ENCODE assay signal across 15 cellular contexts in genomic region chr19:50417850-50418185, GRCh38. TPM values are rescaled to one million over a fixed set of nuclear protein-coding genes. Genes with fewer than 3 reads are reported as not detected.
DNase-seq lines count a peak whose midpoint lies in the region; ATAC-seq, FAIRE-seq and TF ChIP-seq lines count a peak whose summit lies in the region.
"Had no signal": no experiment of that assay in that cellular context is flagged by ENCODE, and none has a peak within 500 bp of the region (broad histone marks: within the 10 kb centered on the region; RNA-seq: fewer than 3 reads in every experiment).

No MANE protein-coding gene starts in this region.

- H3K9me3 Mint-ChIP-seq in stimulated activated naive B cell treated with anti-CD40 and anti-IgM and Interleukin-4, amounts not matched to agents 10 μg/mL and 1 μg/mL and 100 μg/mL, for 72 hours = peaks cover 0 to 1% of the 10 kb centered on the region in 2 donors
- peaks cover 4% of the 10 kb centered on the region for H3K9me3 Mint-ChIP-seq in nephron progenitor cell
- no peaks in the 10 kb centered on the region for H3K9me3 Mint-ChIP-seq in activated naive CD8-positive, alpha-beta T cell treated with anti-CD3 and anti-CD28 coated beads for 36 hours

- WGBS in GM12878 (ENCODE audit: insufficient coverage, insufficient replicate concordance, low lambda C conversion rate, missing lambda C conversion rate) = 45% methylated on average over 10 of the region's 10 CpGs

- TF ChIP-seq CTCF in GM06990 (IDR thresholded peaks at IDR 0.05; ENCODE audit: insufficient read depth, low read length, poor library complexity, severe bottlenecking) (no peak), GM12878 (IDR thresholded peaks at IDR 0.05 in 2 of 3, conservative IDR thresholded peaks at IDR 0.05 in 1 of 3; ENCODE audit: control insufficient read depth in 2 of 3, extremely low read depth in 1 of 3, insufficient read depth in 1 of 3, low read depth in 3 of 3, low read length in 3 of 3) (no peak), nephron progenitor cell (IDR thresholded peaks at IDR 0.05) (no peak)

- H3K27me3 ChIP-seq in GM06990 (replicated peaks; ENCODE audit: control insufficient read depth, insufficient read depth, low read length) = no peaks in the 10 kb centered on the region
- H3K27me3 ChIP-seq in GM12878 (replicated peaks in 1 of 2; ENCODE audit: control insufficient read depth in 2 of 2, insufficient read depth in 2 of 2, low read length in 1 of 2) = no peaks in the 10 kb centered on the region

- peaks cover 50 to 57% of the 10 kb centered on the region in 2 donors for H3K36me3 Mint-ChIP-seq in stimulated activated naive B cell treated with anti-CD40 and anti-IgM and Interleukin-4, amounts not matched to agents 10 μg/mL and 1 μg/mL and 100 μg/mL, for 72 hours
- H3K36me3 Mint-ChIP-seq in nephron progenitor cell (ENCODE audit: low read depth) = peaks cover 15% of the 10 kb centered on the region
- peaks cover 23% of the 10 kb centered on the region for H3K36me3 Mint-ChIP-seq in activated naive CD8-positive, alpha-beta T cell treated with anti-CD3 and anti-CD28 coated beads for 36 hours

- peak overlapping the region; percentile 60 for H3K9ac ChIP-seq in GM12878 (ENCODE audit: control insufficient read depth, insufficient read depth, low read length)

- SMC1A ChIA-PET in GM12878 (lab: Charles Lee; ENCODE audit: uncharacterized antibody, unreplicated experiment) = no interaction called here

- H3K4me2 ChIP-seq in GM12878 (ENCODE audit: control insufficient read depth, insufficient read depth) = peak overlapping the region; percentile 61
- H3K4me2 ChIP-seq: PC-9 had no signal

- peaks cover 33% of the 10 kb centered on the region for H3K79me2 ChIP-seq in GM12878 (ENCODE audit: control insufficient read depth, insufficient read depth, low read length)

- TF ChIP-seq EP300 in Ishikawa (IDR thresholded peaks at IDR 0.05; ENCODE audit: borderline replicate concordance) (no peak), GM12878 (IDR thresholded peaks at IDR 0.05; ENCODE audit: borderline replicate concordance in 1 of 2, control insufficient read depth in 1 of 2, low read depth in 2 of 2, low read length in 2 of 2) (no peak)

- no peak for FAIRE-seq in GM12878 (lab: Jason Lieb, UNC)
- FAIRE-seq: G401.6 had no signal

- no peak for TF ChIP-seq POLR2A in GM12878 (IDR thresholded peaks at IDR 0.05; ENCODE audit: low read depth, low read length)

- H3K4me3 ChIP-seq in GM06990 (replicated peaks; ENCODE audit: low read depth, low read length) (peak overlapping the region; percentile 27), GM12878 (peak overlapping the region; percentile 78; the same call in 1 of the 2 replicates)
- H3K4me3 ChIP-seq: PC-9 had no signal

- peaks cover 3% of the 10 kb centered on the region for H3K36me3 ChIP-seq in GM06990 (ENCODE audit: control insufficient read depth, insufficient read depth, low read length)
- peaks cover 0 to 5% of the 10 kb centered on the region in 2 experiments; a peak in 3 of 4 replicates for H3K36me3 ChIP-seq in GM12878 (ENCODE audit: control insufficient read depth in 2 of 2, insufficient read depth in 2 of 2, low read length in 1 of 2)

- TF ChIP-seq RAD21 in Ishikawa (IDR thresholded peaks at IDR 0.05; ENCODE audit: low read depth) (no peak), GM12878 (IDR thresholded peaks at IDR 0.05; ENCODE audit: insufficient read depth, low read depth, low read length) (no peak)

- CTCF ChIA-PET in GM12878 (lab: Yijun Ruan, JAX) = interaction anchor here (4.2 kb wide), 1 partner anchor 60 kb away, joined by 28 read pairs; no protein-coding TSS in a partner anchor

- DNase-seq in GM06990 (ENCODE audit: extremely low read depth, insufficient read length) (no peak), GM12878 (ENCODE audit: low read depth, low spot score) (no peak), hippocampal formation (lab: John Stamatoyannopoulos, UW) (no peak), nephron progenitor cell (no peak)
- DNase-seq in stimulated activated naive B cell treated with anti-CD40 and anti-IgM and Interleukin-4, amounts not matched to agents 10 μg/mL and 1 μg/mL and 100 μg/mL, for 72 hours = no peak
- DNase-seq in activated naive CD8-positive, alpha-beta T cell treated with anti-CD3 and anti-CD28 coated beads for 36 hours = no peak
- DNase-seq: DMS79 treated with DMSO at 0.1 percent for 48 hours, NCI-H1694 treated with DMSO at 0.1 percent for 48 hours, NCI-H2107, NCI-H510A treated with DMSO at 0.1 percent for 48 hours, NCI-H774, PC-9 had no signal

- H3K4me1 ChIP-seq in GM12878 (ENCODE audit: control insufficient read depth, insufficient read depth, low read length) = peaks cover 44% of the 10 kb centered on the region

- peak overlapping the region; percentile 97 for H3K27ac Mint-ChIP-seq in stimulated activated naive B cell treated with anti-CD40 and anti-IgM and Interleukin-4, amounts not matched to agents 10 μg/mL and 1 μg/mL and 100 μg/mL, for 72 hours
- H3K27ac Mint-ChIP-seq in nephron progenitor cell = no peak overlapping the region
- H3K27ac Mint-ChIP-seq in activated naive CD8-positive, alpha-beta T cell treated with anti-CD3 and anti-CD28 coated beads for 36 hours = no peak overlapping the region

- RAD21 ChIA-PET in GM12878 (lab: Charles Lee; ENCODE audit: unreplicated experiment) = interaction anchor here (0.6 to 2.7 kb wide), 5 partner anchors 12 to 89 kb away, joined by 3 to 6 read pairs (median 4); partner anchors contain the start of genes KCNC3 and NAPSA

- no peak overlapping the region for H2AFZ ChIP-seq in GM12878 (ENCODE audit: control insufficient read depth, low read depth, low read length)
- H2AFZ ChIP-seq: PC-9 had no signal

- peak overlapping the region; percentile 87 to 97 for H3K4me3 Mint-ChIP-seq in stimulated activated naive B cell treated with anti-CD40 and anti-IgM and Interleukin-4, amounts not matched to agents 10 μg/mL and 1 μg/mL and 100 μg/mL, for 72 hours
- no peak overlapping the region for H3K4me3 Mint-ChIP-seq in nephron progenitor cell
- H3K4me3 Mint-ChIP-seq in activated naive CD8-positive, alpha-beta T cell treated with anti-CD3 and anti-CD28 coated beads for 36 hours = no peak overlapping the region

- H3K27me3 Mint-ChIP-seq in stimulated activated naive B cell treated with anti-CD40 and anti-IgM and Interleukin-4, amounts not matched to agents 10 μg/mL and 1 μg/mL and 100 μg/mL, for 72 hours = no peaks in the 10 kb centered on the region
- H3K27me3 Mint-ChIP-seq in nephron progenitor cell (ENCODE audit: low read depth, poor library complexity) = peaks cover 47% of the 10 kb centered on the region
- H3K27me3 Mint-ChIP-seq in activated naive CD8-positive, alpha-beta T cell treated with anti-CD3 and anti-CD28 coated beads for 36 hours = peaks cover 38% of the 10 kb centered on the region

- intact Hi-C loops in GM12878 (cut with micrococcal nuclease; ENCODE audit: unreplicated experiment) = loop anchor here (2.0 kb wide), 3 partner anchors 15 to 49 kb away; partner anchors contain the start of gene MYBPC2

- POLR2A ChIA-PET in GM12878 (lab: Charles Lee) = interaction anchor here (0.6 to 4.8 kb wide), 6 partner anchors 11 to 1544 kb away, joined by 3 to 26 read pairs (median 4); no protein-coding TSS in a partner anchor

- ATAC-seq in GM12878 = no peak
- no peak for ATAC-seq in stimulated activated naive B cell treated with anti-CD40 and anti-IgM and Interleukin-4, amounts not matched to agents 10 μg/mL and 1 μg/mL and 100 μg/mL, for 72 hours (replicated peaks)

- H3K9me3 ChIP-seq in GM12878 (replicated peaks; ENCODE audit: control insufficient read depth, insufficient read depth, low read length) = no peaks in the 10 kb centered on the region

- peak overlapping the region; percentile 79 for H3K27ac ChIP-seq in GM12878 (ENCODE audit: control insufficient read depth, insufficient read depth)
- H3K27ac ChIP-seq: PC-9 had no signal

- no peaks in the 10 kb centered on the region for H4K20me1 ChIP-seq in GM12878 (ENCODE audit: control insufficient read depth, insufficient read depth)

- in situ Hi-C loops in GM12878 (cut with MboI) = no loop called here

- no TSS peak for BruUV-seq in GM12878 (replicated peaks; lab: Mats Ljungman, UMichigan)

- H3K4me1 Mint-ChIP-seq in stimulated activated naive B cell treated with anti-CD40 and anti-IgM and Interleukin-4, amounts not matched to agents 10 μg/mL and 1 μg/mL and 100 μg/mL, for 72 hours = peaks cover 48 to 74% of the 10 kb centered on the region in 2 donors
- H3K4me1 Mint-ChIP-seq in nephron progenitor cell = peaks cover 25% of the 10 kb centered on the region
- H3K4me1 Mint-ChIP-seq in activated naive CD8-positive, alpha-beta T cell treated with anti-CD3 and anti-CD28 coated beads for 36 hours = peaks cover 11% of the 10 kb centered on the region

RNA-seq across cellular contexts. Expression of gene SPIB, which starts 0.9 kb away (rescaled TPM):
- 116 and 119 TPM in 2 replicates for total RNA-seq in GM12878 (2013; cell fraction: nucleolus; rRNA removed)
- 106 and 123 TPM in 2 replicates for total RNA-seq in GM12878 (2014; rRNA removed)
- total RNA-seq in GM12878 (2014; rRNA removed; fragmentation: Illumina TruSeq; extraction: Trizol) = 28.3 and 30.4 TPM in 2 replicates
- total RNA-seq in GM12878 (2021) = 85.0 and 90.7 TPM in 2 replicates
- 21.0 TPM for polyA plus RNA-seq in GM12878 (2011; ENCODE audit: low read depth)
- 22.6 and 58.4 TPM in 2 replicates for polyA plus RNA-seq in GM12878 (2011; rRNA removed)
- polyA plus RNA-seq in GM12878 (2011; cell fraction: cytosol; rRNA removed) = 61.5 and 78.6 TPM in 2 replicates
- 96.6 and 113 TPM in 2 replicates for polyA plus RNA-seq in GM12878 (2011; cell fraction: nucleus; rRNA removed)
- polyA plus RNA-seq in GM12878 (2012) = 79.6 and 82.0 TPM in 2 replicates
- polyA plus RNA-seq in GM12878 (2014; fragmentation: Illumina TruSeq; extraction: Trizol) = 22.0 and 34.8 TPM in 2 replicates
- polyA plus RNA-seq in GM12878 (2014; fragmentation: Nextera tagmentation; extraction: Ambion mirVana) = 10 to 100 TPM in 1 of 2 experiments, 1 to 10 TPM in 1; 3.5 to 14.0 TPM
- 89.3 and 90.4 TPM in 2 replicates for polyA plus RNA-seq in GM12878 (2014; rRNA removed)
- polyA plus RNA-seq in GM12878 (2016; fragmentation: Nextera tagmentation; extraction: Ambion mirVana) = 10 to 100 TPM; 53.6 to 60.2 TPM
- 18.7 and 54.2 TPM in 2 replicates for polyA minus RNA-seq in GM12878 (2011; rRNA and poly(A)+ RNA removed)
- 27.6 and 31.1 TPM in 2 replicates for polyA minus RNA-seq in GM12878 (2011; cell fraction: cytosol; rRNA and poly(A)+ RNA removed)
- polyA minus RNA-seq in GM12878 (2011; cell fraction: nucleus; rRNA and poly(A)+ RNA removed) = 22.6 and 47.1 TPM in 2 replicates
- total RNA-seq in activated naive CD8-positive, alpha-beta T cell treated with anti-CD3 and anti-CD28 coated beads for 36 hours = 1 to 10 TPM; 1.6 TPM
- total RNA-seq: PC-9 had no signal

RNA-seq across cellular contexts. Expression of gene MYBPC2, which starts 14.9 kb away (rescaled TPM):
- total RNA-seq in GM12878 (2013; cell fraction: nucleolus; rRNA removed) = 0.42 and 0.54 TPM in 2 replicates
- 0.49 and 0.51 TPM in 2 replicates for total RNA-seq in GM12878 (2014; rRNA removed)
- total RNA-seq in GM12878 (2014; rRNA removed; fragmentation: Illumina TruSeq; extraction: Trizol) = 0.37 and 0.67 TPM in 2 replicates
- 0.90 and 1.4 TPM in 2 replicates for total RNA-seq in GM12878 (2021)
- 0.70 TPM for polyA plus RNA-seq in GM12878 (2011; ENCODE audit: low read depth)
- polyA plus RNA-seq in GM12878 (2011; rRNA removed) = 0.06 and 0.15 TPM in 2 replicates
- 0.21 and 0.33 TPM in 2 replicates for polyA plus RNA-seq in GM12878 (2011; cell fraction: cytosol; rRNA removed)
- 0.56 and 0.58 TPM in 2 replicates for polyA plus RNA-seq in GM12878 (2011; cell fraction: nucleus; rRNA removed)
- 1.8 and 2.0 TPM in 2 replicates for polyA plus RNA-seq in GM12878 (2012)
- 0.56 and 0.73 TPM in 2 replicates for polyA plus RNA-seq in GM12878 (2014; fragmentation: Illumina TruSeq; extraction: Trizol)
- under 1 TPM; 0.09 to 0.10 TPM for polyA plus RNA-seq in GM12878 (2014; fragmentation: Nextera tagmentation; extraction: Ambion mirVana)
- 0.65 and 0.72 TPM in 2 replicates for polyA plus RNA-seq in GM12878 (2014; rRNA removed)
- 1 to 10 TPM; 1.9 to 2.6 TPM for polyA plus RNA-seq in GM12878 (2016; fragmentation: Nextera tagmentation; extraction: Ambion mirVana)
- 0.10 and 0.15 TPM in 2 replicates for polyA minus RNA-seq in GM12878 (2011; rRNA and poly(A)+ RNA removed)
- polyA minus RNA-seq in GM12878 (2011; cell fraction: cytosol; rRNA and poly(A)+ RNA removed) = not detected in 2 replicates
- polyA minus RNA-seq in GM12878 (2011; cell fraction: nucleus; rRNA and poly(A)+ RNA removed) = 0.12 TPM in 1 of 2 replicates, not detected in the other
- total RNA-seq in activated naive CD8-positive, alpha-beta T cell treated with anti-CD3 and anti-CD28 coated beads for 36 hours = under 1 TPM; 0.12 to 0.45 TPM
- total RNA-seq: PC-9 had no signal
- polyA plus RNA-seq: CD14-positive monocyte had no signal

RNA-seq across cellular contexts. Expression of gene POLD1, which starts 33.7 kb away (rescaled TPM):
- 45.1 and 55.2 TPM in 2 replicates for total RNA-seq in GM12878 (2013; cell fraction: nucleolus; rRNA removed)
- total RNA-seq in GM12878 (2014; rRNA removed) (121 and 141 TPM in 2 replicates), GM12878 (2014; rRNA removed; fragmentation: Illumina TruSeq; extraction: Trizol) (28.6 and 31.8 TPM in 2 replicates), GM12878 (2021) (146 and 165 TPM in 2 replicates)
- 15.5 TPM for polyA plus RNA-seq in GM12878 (2011; ENCODE audit: low read depth)
- polyA plus RNA-seq in GM12878 (2011; rRNA removed) (10.4 and 25.7 TPM in 2 replicates), GM12878 (2014; fragmentation: Illumina TruSeq; extraction: Trizol) (1.9 and 18.1 TPM in 2 replicates), GM12878 (2014; fragmentation: Nextera tagmentation; extraction: Ambion mirVana) (1 to 10 TPM in 1 of 2 experiments, under 1 TPM in 1; 0.76 to 6.5 TPM), GM12878 (2014; rRNA removed) (95.1 and 110 TPM in 2 replicates), GM12878 (2016; fragmentation: Nextera tagmentation; extraction: Ambion mirVana) (100 to 1,000 TPM; 111 to 118 TPM)
- polyA plus RNA-seq in GM12878 (2011; cell fraction: cytosol; rRNA removed) = 47.4 and 83.0 TPM in 2 replicates
- 231 and 322 TPM in 2 replicates for polyA plus RNA-seq in GM12878 (2011; cell fraction: nucleus; rRNA removed)
- 51.0 and 61.8 TPM in 2 replicates for polyA plus RNA-seq in GM12878 (2012)
- 34.5 and 105 TPM in 2 replicates for polyA minus RNA-seq in GM12878 (2011; rRNA and poly(A)+ RNA removed)
- polyA minus RNA-seq in GM12878 (2011; cell fraction: cytosol; rRNA and poly(A)+ RNA removed) = 65.4 and 72.3 TPM in 2 replicates
- polyA minus RNA-seq in GM12878 (2011; cell fraction: nucleus; rRNA and poly(A)+ RNA removed) = 50.1 and 97.2 TPM in 2 replicates
- total RNA-seq in activated naive CD8-positive, alpha-beta T cell treated with anti-CD3 and anti-CD28 coated beads for 36 hours = 100 to 1,000 TPM; 191 to 196 TPM

RNA-seq across cellular contexts. Expression of gene NR1H2, which starts 41.6 kb away (rescaled TPM):
- 40.9 and 43.5 TPM in 2 replicates for total RNA-seq in GM12878 (2013; cell fraction: nucleolus; rRNA removed)
- 44.8 and 45.2 TPM in 2 replicates for total RNA-seq in GM12878 (2014; rRNA removed)
- 15.6 and 17.2 TPM in 2 replicates for total RNA-seq in GM12878 (2014; rRNA removed; fragmentation: Illumina TruSeq; extraction: Trizol)
- total RNA-seq in GM12878 (2021) = 43.3 and 44.5 TPM in 2 replicates
- 12.3 TPM for polyA plus RNA-seq in GM12878 (2011; ENCODE audit: low read depth)
- 12.3 and 26.9 TPM in 2 replicates for polyA plus RNA-seq in GM12878 (2011; rRNA removed)
- 35.8 and 59.6 TPM in 2 replicates for polyA plus RNA-seq in GM12878 (2011; cell fraction: cytosol; rRNA removed)
- 90.2 and 96.1 TPM in 2 replicates for polyA plus RNA-seq in GM12878 (2011; cell fraction: nucleus; rRNA removed)
- 46.7 and 49.3 TPM in 2 replicates for polyA plus RNA-seq in GM12878 (2012)
- 1.8 and 16.2 TPM in 2 replicates for polyA plus RNA-seq in GM12878 (2014; fragmentation: Illumina TruSeq; extraction: Trizol)
- 1 to 10 TPM in 1 of 2 experiments, under 1 TPM in 1; 0.05 to 1.3 TPM for polyA plus RNA-seq in GM12878 (2014; fragmentation: Nextera tagmentation; extraction: Ambion mirVana)
- 52.4 and 53.3 TPM in 2 replicates for polyA plus RNA-seq in GM12878 (2014; rRNA removed)
- polyA plus RNA-seq in GM12878 (2016; fragmentation: Nextera tagmentation; extraction: Ambion mirVana) = 10 to 100 TPM; 45.7 to 54.2 TPM
- polyA minus RNA-seq in GM12878 (2011; rRNA and poly(A)+ RNA removed) = 19.2 and 26.2 TPM in 2 replicates
- polyA minus RNA-seq in GM12878 (2011; cell fraction: cytosol; rRNA and poly(A)+ RNA removed) = 13.5 and 15.4 TPM in 2 replicates
- polyA minus RNA-seq in GM12878 (2011; cell fraction: nucleus; rRNA and poly(A)+ RNA removed) = 17.4 and 27.1 TPM in 2 replicates
- 10 to 100 TPM; 49.6 TPM for total RNA-seq in activated naive CD8-positive, alpha-beta T cell treated with anti-CD3 and anti-CD28 coated beads for 36 hours

RNA-seq across cellular contexts. Expression of gene NAPSA, which starts 52.4 kb away (rescaled TPM):
- 19.2 and 19.9 TPM in 2 replicates for total RNA-seq in GM12878 (2013; cell fraction: nucleolus; rRNA removed)
- total RNA-seq in GM12878 (2014; rRNA removed) = 20.1 and 20.6 TPM in 2 replicates
- 12.3 and 14.5 TPM in 2 replicates for total RNA-seq in GM12878 (2014; rRNA removed; fragmentation: Illumina TruSeq; extraction: Trizol)
- total RNA-seq in GM12878 (2021) = 18.2 and 19.2 TPM in 2 replicates
- polyA plus RNA-seq in GM12878 (2011; ENCODE audit: low read depth) = 30.5 TPM
- 30.8 and 45.4 TPM in 2 replicates for polyA plus RNA-seq in GM12878 (2011; rRNA removed)
- polyA plus RNA-seq in GM12878 (2011; cell fraction: cytosol; rRNA removed) = 65.3 and 79.7 TPM in 2 replicates
- 86.1 and 106 TPM in 2 replicates for polyA plus RNA-seq in GM12878 (2011; cell fraction: nucleus; rRNA removed)
- 15.8 and 49.6 TPM in 2 replicates for polyA plus RNA-seq in GM12878 (2012)
- polyA plus RNA-seq in GM12878 (2014; fragmentation: Illumina TruSeq; extraction: Trizol) = 13.8 and 15.3 TPM in 2 replicates
- polyA plus RNA-seq in GM12878 (2014; fragmentation: Nextera tagmentation; extraction: Ambion mirVana) = 10 to 100 TPM in 1 of 2 experiments, 1 to 10 TPM in 1; 6.7 to 15.2 TPM
- 21.6 and 22.4 TPM in 2 replicates for polyA plus RNA-seq in GM12878 (2014; rRNA removed)
- 10 to 100 TPM; 17.0 to 17.2 TPM for polyA plus RNA-seq in GM12878 (2016; fragmentation: Nextera tagmentation; extraction: Ambion mirVana)
- 20.5 and 43.9 TPM in 2 replicates for polyA minus RNA-seq in GM12878 (2011; rRNA and poly(A)+ RNA removed)
- 10.6 and 14.8 TPM in 2 replicates for polyA minus RNA-seq in GM12878 (2011; cell fraction: cytosol; rRNA and poly(A)+ RNA removed)
- 11.8 and 16.9 TPM in 2 replicates for polyA minus RNA-seq in GM12878 (2011; cell fraction: nucleus; rRNA and poly(A)+ RNA removed)
- 10 to 100 TPM; 16.1 to 18.1 TPM for total RNA-seq in activated naive CD8-positive, alpha-beta T cell treated with anti-CD3 and anti-CD28 coated beads for 36 hours

Comparison
In these comparisons a context has a peak if more than half of its experiments do, and no peak if none do; other contexts are left out.
1. H3K4me3 Mint-ChIP-seq: peak in stimulated activated naive B cell treated with anti-CD40 and anti-IgM and Interleukin-4, amounts not matched to agents 10 μg/mL and 1 μg/mL and 100 μg/mL, for 72 hours (2 of 2); none in nephron progenitor cell (single experiment) and activated naive CD8-positive, alpha-beta T cell treated with anti-CD3 and anti-CD28 coated beads for 36 hours (single experiment).
2. RNA of gene SPIB, which starts 0.9 kb away (total RNA-seq): 28.3 to 123 TPM in GM12878; 1.6 TPM in activated naive CD8-positive, alpha-beta T cell treated with anti-CD3 and anti-CD28 coated beads for 36 hours; every median in the first group is over 10 times any median in the second.